ENCODE assay signal across 15 cellular contexts in genomic region chr14:49240383-49240782, GRCh38.
"Had no signal": no experiment of that assay in that cellular context is flagged by ENCODE, and none has a peak within 500 bp of the region (broad histone marks: within the 10 kb centered on the region; RNA-seq: fewer than 3 reads in every experiment).

No MANE protein-coding gene starts in this region.

- H3K4me1 ChIP-seq: tibial nerve, vagina had no signal

- H3K27ac ChIP-seq: dorsolateral prefrontal cortex, tibial nerve, vagina had no signal

- DNase-seq: activated CD4-positive, alpha-beta memory T cell treated with anti-CD3 and anti-CD28 coated beads for 36 hours; activated CD4-positive, alpha-beta T cell treated with anti-CD3 and anti-CD28 coated beads for 1 hour; activated CD8-positive, alpha-beta memory T cell treated with anti-CD3 and anti-CD28 coated beads, Interleukin-2, amount 10 ng/mL, durations not matched to agents 7 days and 5 days; activated naive CD4-positive, alpha-beta T cell treated with anti-CD3 and anti-CD28 coated beads, Interleukin-2, amount 50 U/mL, for 16 hours; activated T-cell treated with anti-CD3 and anti-CD28 coated beads, Interleukin-2, amount 50 U/mL, for 1 hour; dorsolateral prefrontal cortex; endodermal cell; hippocampal formation; posterior cingulate gyrus; stimulated activated CD4-positive, alpha-beta T cell treated with anti-CD3 and anti-CD28 coated beads, Interleukin-4, amount 100 ng/mL, for 24 hours; stimulated activated CD8-positive, alpha-beta memory T cell treated with anti-CD3 and anti-CD28 coated beads, Interleukin-4, amount 100 ng/mL, for 48 hours; stimulated activated naive CD4-positive, alpha-beta T cell treated with Interleukin-2 at 50 U/mL for 16 hours; substantia nigra had no signal

- H3K27me3 ChIP-seq: tibial nerve, vagina had no signal

- H3K9me3 ChIP-seq: vagina had no signal

- H3K36me3 ChIP-seq: tibial nerve, vagina had no signal

- H3K4me3 ChIP-seq: dorsolateral prefrontal cortex, tibial nerve, vagina had no signal
